ENCODE assay signal across 10 cellular contexts in the genomic region with DNA sequence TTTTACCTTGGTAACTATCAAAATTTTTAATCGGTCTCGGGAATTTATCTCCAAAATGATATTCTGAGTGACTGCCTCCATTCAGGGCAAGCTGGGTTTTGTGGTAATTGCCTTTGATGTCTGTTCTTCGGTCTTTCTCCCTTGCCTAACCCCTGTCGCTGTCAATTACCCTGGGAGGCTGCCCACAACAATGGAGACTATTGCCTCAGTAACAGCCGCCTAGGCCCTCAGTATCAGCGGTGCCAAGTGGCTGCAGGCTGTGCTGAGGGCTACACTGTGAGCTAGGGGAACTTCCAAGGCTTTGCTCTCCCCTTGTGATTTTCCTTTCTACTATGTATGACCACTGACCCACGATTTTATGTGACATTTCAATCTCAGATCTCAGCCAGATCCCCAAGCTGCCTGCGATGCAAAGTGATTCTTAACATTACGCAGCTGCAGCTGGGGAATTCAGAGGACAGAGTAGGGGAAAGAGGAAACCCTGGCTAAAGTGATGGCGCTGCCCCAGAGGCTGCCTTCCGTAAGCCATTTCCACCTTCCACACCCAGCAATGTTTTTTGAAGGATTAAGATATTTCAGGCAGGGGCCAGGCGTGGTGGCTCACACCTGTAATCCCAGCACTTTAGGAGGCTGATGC. TPM values are rescaled to one million over a fixed set of nuclear protein-coding genes. Genes with fewer than 3 reads are reported as not detected.
A peak's percentile ranks its signal among the peaks of the same experiment; 100 is the strongest.
DNase-seq lines count a peak whose midpoint lies in the region; ATAC-seq and TF ChIP-seq lines count a peak whose summit lies in the region.
"Had no signal": no experiment of that assay in that cellular context is flagged by ENCODE, and none has a peak within 500 bp of the region (broad histone marks: within the 10 kb centered on the region; RNA-seq: fewer than 3 reads in every experiment).

No MANE protein-coding gene starts in this region.

- H3K4me3 Mint-ChIP-seq in HFFc6, result peak overlapping the region; percentile 60; the same call in 1 of the 2 replicates

- no peak overlapping the region for H3K27ac Mint-ChIP-seq in HFFc6

- H3K4me1 ChIP-seq in adipocyte (ENCODE audit: control insufficient read depth, insufficient read depth, low read length), result peaks cover 16% of the 10 kb centered on the region

- H3K27me3 ChIP-seq in adipocyte (replicated peaks; ENCODE audit: control insufficient read depth, insufficient read depth, low read length), result no peaks in the 10 kb centered on the region

- peak overlapping the region; percentile 50 for H3K4me3 ChIP-seq in adipocyte (ENCODE audit: low read length)

- H3K27me3 Mint-ChIP-seq in HFFc6 (ENCODE audit: insufficient read depth), result peaks cover 10% of the 10 kb centered on the region

- no peaks in the 10 kb centered on the region for H3K36me3 Mint-ChIP-seq in HFFc6 (ENCODE audit: low read depth)

- peaks cover 10% of the 10 kb centered on the region for H3K4me1 Mint-ChIP-seq in HFFc6 (ENCODE audit: low read depth)

- peak; percentile 27 for DNase-seq in AG20443 (ENCODE audit: low spot score)
- DNase-seq in HFFc6, result no peak
- DNase-seq in adipocyte (ENCODE audit: low read depth), result peak; percentile 88
- DNase-seq in medulla oblongata (ENCODE audit: extremely low spot score), result peak; percentile 65
- no peak for DNase-seq in activated T-cell treated with anti-CD3 and anti-CD28 coated beads, Interleukin-2, amount 50 U/mL, for 48 hours
- DNase-seq in COLO829 (ENCODE audit: low spot score), result no peak
- DNase-seq: GF-D8 had no signal

- H3K9me3 Mint-ChIP-seq in HFFc6, result no peaks in the 10 kb centered on the region

- ATAC-seq in HG03378 (IDR thresholded peaks at IDR 0.05; ENCODE audit: unreplicated experiment) (no peak), HG02571 (IDR thresholded peaks at IDR 0.05; ENCODE audit: unreplicated experiment) (no peak)

- peak overlapping the region; percentile 27 for H3K9ac ChIP-seq in adipocyte (ENCODE audit: low read length)

- H3K36me3 ChIP-seq in adipocyte (ENCODE audit: control insufficient read depth, insufficient read depth, low read length, severe bottlenecking), result no peaks in the 10 kb centered on the region

- no peak for TF ChIP-seq CTCF in HFFc6 (IDR thresholded peaks at IDR 0.05)

- H3K9me3 ChIP-seq in adipocyte (ENCODE audit: control insufficient read depth, low read length), result no peaks in the 10 kb centered on the region

RNA-seq across cellular contexts. Expression of gene REST, which starts 36.2 kb away (rescaled TPM):
- total RNA-seq in HFFc6 (2021; fragmentation: NEBNext Ultra II Directional; extraction: Animal tissue kit (Norgen Biotek cat#: 25700)), result 10 to 100 TPM; 48.0 to 53.4 (median 52.1) TPM

RNA-seq across cellular contexts. Expression of gene SPINK2, which starts 50.0 kb away (rescaled TPM):
- total RNA-seq in HFFc6 (2021; fragmentation: NEBNext Ultra II Directional; extraction: Animal tissue kit (Norgen Biotek cat#: 25700)), result not detected
- total RNA-seq: dermis microvascular lymphatic vessel endothelial cell had no signal

Comparison
In these comparisons a context has a peak if more than half of its experiments do, and no peak if none do; other contexts are left out.
1. DNase-seq: peak in AG20443 (single experiment), adipocyte (single experiment) and medulla oblongata (single experiment); none in HFFc6 (single experiment), activated T-cell treated with anti-CD3 and anti-CD28 coated beads, Interleukin-2, amount 50 U/mL, for 48 hours (0 of 2) and COLO829 (single experiment).